28 cellular contexts compared by ENCODE assay signal in the genomic region with DNA sequence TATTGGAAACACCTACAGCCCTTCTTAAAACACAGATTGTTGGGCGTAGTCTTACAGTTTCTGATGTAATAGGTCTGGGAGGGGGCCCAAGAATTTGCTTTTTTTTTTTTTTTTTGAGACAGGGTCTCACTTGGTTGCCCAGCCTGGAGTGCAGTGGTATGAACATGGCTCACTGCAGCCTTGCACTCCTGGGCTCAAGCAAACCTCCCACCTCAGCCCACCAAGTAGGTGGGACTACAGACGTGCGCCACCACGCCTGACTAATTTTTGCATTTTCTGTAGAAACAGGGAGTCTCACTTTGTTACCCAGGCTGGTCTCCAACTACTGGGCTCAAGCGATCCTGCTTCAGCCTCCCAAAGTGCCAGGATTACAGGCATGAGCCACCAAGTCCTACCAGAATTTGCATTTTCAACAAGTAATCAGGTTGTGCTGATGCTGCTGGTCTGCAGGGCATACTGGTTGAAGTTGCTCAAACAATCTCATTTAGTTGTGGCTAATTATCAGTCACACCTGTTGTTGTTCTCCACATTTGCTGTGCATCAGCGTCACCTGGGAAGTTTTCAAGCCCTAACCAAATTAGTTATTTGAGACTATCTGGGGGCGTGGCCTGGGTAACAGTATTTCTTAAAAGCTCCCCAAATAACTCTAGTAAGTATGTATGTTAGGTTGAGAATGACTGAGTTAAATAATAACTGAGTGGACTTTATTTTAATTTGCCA. TPM values are rescaled to one million over a fixed set of nuclear protein-coding genes. Genes with fewer than 3 reads are reported as not detected.
DNase-seq lines count a peak whose midpoint lies in the region; ATAC-seq, FAIRE-seq and TF ChIP-seq lines count a peak whose summit lies in the region.
"Had no signal": no experiment of that assay in that cellular context is flagged by ENCODE, and none has a peak within 500 bp of the region (broad histone marks: within the 10 kb centered on the region; RNA-seq: fewer than 3 reads in every experiment).

No MANE protein-coding gene starts in this region.

- FAIRE-seq in GM12891 (lab: Jason Lieb, UNC) = peak; percentile 96
- FAIRE-seq: pancreas, RCC 7860, TTC549 had no signal

- H3K9me3 Mint-ChIP-seq in IgD-negative memory B cell (peaks cover 0 to 2% (median 0%) of the 10 kb centered on the region in 3 donors), endodermal cell (no peaks in the 10 kb centered on the region)
- no peaks in the 10 kb centered on the region for H3K9me3 Mint-ChIP-seq in activated T-helper 17 cell treated with anti-CD3 and anti-CD28 coated beads, Interleukin-2, amount 50 U/mL, for 72 hours
- H3K9me3 Mint-ChIP-seq: central memory CD8-positive, alpha-beta T cell; stimulated activated naive CD8-positive, alpha-beta T cell treated with anti-CD3 and anti-CD28 coated beads, Interleukin-15, amount 100 ng/mL, for 72 hours had no signal

- H3K27ac Mint-ChIP-seq in IgD-negative memory B cell = peak overlapping the region; percentile 89 to 98 (median 98)
- H3K27ac Mint-ChIP-seq in endodermal cell = no peak overlapping the region
- no peak overlapping the region for H3K27ac Mint-ChIP-seq in activated T-helper 17 cell treated with anti-CD3 and anti-CD28 coated beads, Interleukin-2, amount 50 U/mL, for 72 hours

- H3K4me3 ChIP-seq in endodermal cell (ENCODE audit: low read length) = no peak overlapping the region
- H3K4me3 ChIP-seq: esophagus squamous epithelium, lower lobe of right lung, pancreas, sigmoid colon, upper lobe of left lung had no signal

- peak; percentile 26 for ATAC-seq in GM21619 (IDR thresholded peaks at IDR 0.05; ENCODE audit: unreplicated experiment)
- ATAC-seq in activated T-helper 17 cell treated with anti-CD3 and anti-CD28 coated beads, Interleukin-2, amount 50 U/mL, for 72 hours (replicated peaks) = no peak
- no peak for ATAC-seq in GM19463 (IDR thresholded peaks at IDR 0.05; ENCODE audit: unreplicated experiment)
- ATAC-seq: lower lobe of right lung; pancreas; SK-N-SH treated with all-trans-retinoic acid at 6 μM for 48 hours; stimulated activated naive CD8-positive, alpha-beta T cell treated with anti-CD3 and anti-CD28 coated beads, Interleukin-15, amount 100 ng/mL, for 72 hours had no signal

- no peaks in the 10 kb centered on the region for H3K36me3 ChIP-seq in endodermal cell (ENCODE audit: control insufficient read depth, insufficient read depth, low read length)
- H3K36me3 ChIP-seq: lower lobe of right lung, pancreas, sigmoid colon, upper lobe of left lung had no signal

- H3K9ac ChIP-seq in endodermal cell (ENCODE audit: extremely low read depth, low read length, poor library complexity, severe bottlenecking) = no peak overlapping the region

- H3K27me3 Mint-ChIP-seq in IgD-negative memory B cell (no peaks in the 10 kb centered on the region), endodermal cell (ENCODE audit: insufficient read depth) (no peaks in the 10 kb centered on the region)
- H3K27me3 Mint-ChIP-seq in activated T-helper 17 cell treated with anti-CD3 and anti-CD28 coated beads, Interleukin-2, amount 50 U/mL, for 72 hours = no peaks in the 10 kb centered on the region
- H3K27me3 Mint-ChIP-seq: central memory CD8-positive, alpha-beta T cell; stimulated activated naive CD8-positive, alpha-beta T cell treated with anti-CD3 and anti-CD28 coated beads, Interleukin-15, amount 100 ng/mL, for 72 hours had no signal

- H3K36me3 Mint-ChIP-seq in IgD-negative memory B cell (peaks cover 2% of the 10 kb centered on the region), endodermal cell (ENCODE audit: low read depth) (no peaks in the 10 kb centered on the region)
- H3K36me3 Mint-ChIP-seq in activated T-helper 17 cell treated with anti-CD3 and anti-CD28 coated beads, Interleukin-2, amount 50 U/mL, for 72 hours (ENCODE audit: low read depth) = no peaks in the 10 kb centered on the region

- no peaks in the 10 kb centered on the region for H3K4me1 ChIP-seq in endodermal cell (ENCODE audit: control insufficient read depth, insufficient read depth, low read length)
- H3K4me1 ChIP-seq: pancreas, sigmoid colon, upper lobe of left lung had no signal

- WGBS in endodermal cell (ENCODE audit: insufficient coverage in 1 of 2, insufficient read length in 1 of 2), 2 experiments = 86 to 92% methylated on average over 4 to 7 of the region's 7 CpGs

- peak overlapping the region; percentile 62 to 88 (median 80) for H3K4me3 Mint-ChIP-seq in IgD-negative memory B cell
- no peak overlapping the region for H3K4me3 Mint-ChIP-seq in endodermal cell
- no peak overlapping the region for H3K4me3 Mint-ChIP-seq in activated T-helper 17 cell treated with anti-CD3 and anti-CD28 coated beads, Interleukin-2, amount 50 U/mL, for 72 hours
- H3K4me3 Mint-ChIP-seq: central memory CD8-positive, alpha-beta T cell; stimulated activated naive CD8-positive, alpha-beta T cell treated with anti-CD3 and anti-CD28 coated beads, Interleukin-15, amount 100 ng/mL, for 72 hours had no signal

- no peak overlapping the region for H3K27ac ChIP-seq in endodermal cell (ENCODE audit: low read depth, low read length)
- H3K27ac ChIP-seq: C4-2B, lower lobe of right lung, pancreas, sigmoid colon, upper lobe of left lung had no signal

- no peaks in the 10 kb centered on the region for H3K27me3 ChIP-seq in endodermal cell (ENCODE audit: control insufficient read depth, insufficient read depth, low read length, poor library complexity, severe bottlenecking)
- H3K27me3 ChIP-seq: esophagus squamous epithelium, pancreas, sigmoid colon, upper lobe of left lung had no signal

- DNase-seq in GM12891 (ENCODE audit: insufficient read length, low spot score) = no peak
- peak; percentile 51 for DNase-seq in endodermal cell
- DNase-seq in DMS53 treated with DMSO at 0.1 percent for 48 hours (lab: John Stamatoyannopoulos, UW; ENCODE audit: unreplicated experiment) = no peak
- no peak for DNase-seq in mucosa of gallbladder (ENCODE audit: low spot score)
- DNase-seq: activated CD4-positive, alpha-beta T cell treated with anti-CD3 and anti-CD28 coated beads, Interleukin-2, amount 50 U/mL, for 1 hour; activated naive CD4-positive, alpha-beta T cell; anterior cingulate cortex; DMS153; effector CD4-positive, alpha-beta T cell; esophagus squamous epithelium; glutamatergic neuron; GOT3; lower lobe of right lung; NCI-H1417; NCI-H774; pancreas; sigmoid colon; stimulated activated naive CD8-positive, alpha-beta T cell treated with anti-CD3 and anti-CD28 coated beads, Interleukin-15, amount 100 ng/mL, for 72 hours; upper lobe of left lung had no signal

- peaks cover 50 to 80% (median 75%) of the 10 kb centered on the region in 3 donors for H3K4me1 Mint-ChIP-seq in IgD-negative memory B cell
- H3K4me1 Mint-ChIP-seq in endodermal cell = peaks cover 11% of the 10 kb centered on the region
- peaks cover 20% of the 10 kb centered on the region for H3K4me1 Mint-ChIP-seq in activated T-helper 17 cell treated with anti-CD3 and anti-CD28 coated beads, Interleukin-2, amount 50 U/mL, for 72 hours

- TF ChIP-seq POLR2A in GM12891 (IDR thresholded peaks at IDR 0.05; ENCODE audit: low read depth, low read length) = no peak; the same call in 1 of the 2 replicates

- H3K9me3 ChIP-seq in endodermal cell (ENCODE audit: control insufficient read depth, low read length) = no peaks in the 10 kb centered on the region
- H3K9me3 ChIP-seq: esophagus squamous epithelium, lower lobe of right lung, pancreas, sigmoid colon, upper lobe of left lung had no signal

- no peak for TF ChIP-seq CTCF in endodermal cell (conservative IDR thresholded peaks at IDR 0.05)

TF ChIP-seq in GM12891, 5 proteins besides CTCF, POLR2A, EP300 and RAD21:
- TF ChIP-seq SPI1 (IDR thresholded peaks at IDR 0.05; ENCODE audit: low read depth, low read length) (no peak), TAF1 (IDR thresholded peaks at IDR 0.05; ENCODE audit: low read depth, low read length) (no peak), POLR2AphosphoS5 (IDR thresholded peaks at IDR 0.05; ENCODE audit: low read depth, low read length) (no peak), PAX5 (IDR thresholded peaks at IDR 0.05; ENCODE audit: insufficient read depth, low read length, severe bottlenecking) (no peak), POU2F2 (IDR thresholded peaks at IDR 0.05; ENCODE audit: low read depth, low read length) (no peak)

RNA-seq across cellular contexts. Expression of a gene that starts 13.9 kb away (rescaled TPM):
- polyA plus RNA-seq in GM12891 (2012; ENCODE audit: low read depth, missing spikeins) = 9.3 TPM
- 210 TPM for polyA plus RNA-seq in IgD-negative memory B cell
- total RNA-seq in endodermal cell (1 to 10 TPM in 1 of 2 donors, under 1 TPM in 1; 0.81 to 1.6 TPM), mucosa of gallbladder (2.2 TPM)
- polyA plus RNA-seq in endodermal cell (2013, experiment 1 of 2) = 0.75 TPM
- 2.0 TPM for polyA plus RNA-seq in endodermal cell (2013, experiment 2 of 2)
- 10 to 100 TPM in 1 of 2 donors, 1 to 10 TPM in 1; 8.6 to 18.0 TPM for total RNA-seq in activated T-helper 17 cell treated with anti-CD3 and anti-CD28 coated beads, Interleukin-2, amount 50 U/mL, for 72 hours

Comparison
In these comparisons a context has a peak if more than half of its experiments do, and no peak if none do; other contexts are left out.
1. H3K27ac Mint-ChIP-seq: peak in IgD-negative memory B cell (3 of 3); none in endodermal cell (single experiment) and activated T-helper 17 cell treated with anti-CD3 and anti-CD28 coated beads, Interleukin-2, amount 50 U/mL, for 72 hours (single experiment).
2. H3K4me3 Mint-ChIP-seq: peak in IgD-negative memory B cell (4 of 4); none in endodermal cell (single experiment) and activated T-helper 17 cell treated with anti-CD3 and anti-CD28 coated beads, Interleukin-2, amount 50 U/mL, for 72 hours (single experiment).